ENCODE assay signal across 14 cellular contexts in genomic region chr1:34268311-34269042, GRCh38.
A peak's percentile ranks its signal among the peaks of the same experiment; 100 is the strongest.
DNase-seq lines count a peak whose midpoint lies in the region; ATAC-seq and TF ChIP-seq lines count a peak whose summit lies in the region.
"Had no signal": no experiment of that assay in that cellular context is flagged by ENCODE, and none has a peak within 500 bp of the region (broad histone marks: within the 10 kb centered on the region; RNA-seq: fewer than 3 reads in every experiment).

No MANE protein-coding gene starts in this region.

- no peaks in the 10 kb centered on the region for H3K27me3 Mint-ChIP-seq in activated CD4-positive, alpha-beta T cell treated with anti-CD3 and anti-CD28 coated beads, Interleukin-2, amount 10 ng/mL, durations not matched to agents 24 days and 14 days
- peaks cover 34% of the 10 kb centered on the region for H3K27me3 Mint-ChIP-seq in CD4-positive, alpha-beta T cell
- H3K27me3 Mint-ChIP-seq in natural killer cell (ENCODE audit: low read depth in 2 of 2) = peaks cover 7 to 24% of the 10 kb centered on the region in 2 donors

- TF ChIP-seq CTCF in fibroblast of the aortic adventitia (IDR thresholded peaks at IDR 0.05; ENCODE audit: insufficient read depth, low read length) (no peak), natural killer cell (IDR thresholded peaks at IDR 0.05) (no peak)
- TF ChIP-seq CTCF in CD4-positive, alpha-beta T cell (IDR thresholded peaks at IDR 0.05) = no peak

- no peaks in the 10 kb centered on the region for H3K36me3 Mint-ChIP-seq in activated CD4-positive, alpha-beta T cell treated with anti-CD3 and anti-CD28 coated beads, Interleukin-2, amount 10 ng/mL, durations not matched to agents 24 days and 14 days (ENCODE audit: low read depth)
- H3K36me3 Mint-ChIP-seq in CD4-positive, alpha-beta T cell (ENCODE audit: low read depth) = no peaks in the 10 kb centered on the region
- H3K36me3 Mint-ChIP-seq in natural killer cell = no peaks in the 10 kb centered on the region
- H3K36me3 Mint-ChIP-seq: activated naive CD4-positive, alpha-beta T cell treated with anti-CD3 and anti-CD28 coated beads, Interleukin-2, amount 50 U/mL, for 72 hours had no signal

- H3K27ac Mint-ChIP-seq in activated CD4-positive, alpha-beta T cell treated with anti-CD3 and anti-CD28 coated beads, Interleukin-2, amount 10 ng/mL, durations not matched to agents 24 days and 14 days = no peak overlapping the region
- no peak overlapping the region for H3K27ac Mint-ChIP-seq in CD4-positive, alpha-beta T cell
- no peak overlapping the region for H3K27ac Mint-ChIP-seq in natural killer cell
- H3K27ac Mint-ChIP-seq: activated naive CD4-positive, alpha-beta T cell treated with anti-CD3 and anti-CD28 coated beads, Interleukin-2, amount 50 U/mL, for 72 hours had no signal

- no peaks in the 10 kb centered on the region for H3K9me3 ChIP-seq in SJSA1 (replicated peaks)
- H3K9me3 ChIP-seq in CD4-positive, alpha-beta T cell (ENCODE audit: control insufficient read depth, low read length) = no peaks in the 10 kb centered on the region
- H3K9me3 ChIP-seq: mucosa of descending colon had no signal

- no peaks in the 10 kb centered on the region for H3K9me3 Mint-ChIP-seq in activated CD4-positive, alpha-beta T cell treated with anti-CD3 and anti-CD28 coated beads, Interleukin-2, amount 10 ng/mL, durations not matched to agents 24 days and 14 days
- H3K9me3 Mint-ChIP-seq in CD4-positive, alpha-beta T cell = no peaks in the 10 kb centered on the region
- no peaks in the 10 kb centered on the region for H3K9me3 Mint-ChIP-seq in natural killer cell

- H3K27ac ChIP-seq in SJSA1 = no peak overlapping the region
- H3K27ac ChIP-seq in CD4-positive, alpha-beta T cell (ENCODE audit: low read depth, low read length) = no peak overlapping the region
- H3K27ac ChIP-seq: coronary artery, VCaP had no signal

- POLR2A ChIA-PET in CD4-positive, alpha-beta T cell (lab: Charles Lee) = no interaction called here

- H3K4me3 Mint-ChIP-seq in activated CD4-positive, alpha-beta T cell treated with anti-CD3 and anti-CD28 coated beads, Interleukin-2, amount 10 ng/mL, durations not matched to agents 24 days and 14 days = no peak overlapping the region
- H3K4me3 Mint-ChIP-seq in CD4-positive, alpha-beta T cell = no peak overlapping the region
- no peak overlapping the region for H3K4me3 Mint-ChIP-seq in natural killer cell

- H3K4me1 Mint-ChIP-seq in activated CD4-positive, alpha-beta T cell treated with anti-CD3 and anti-CD28 coated beads, Interleukin-2, amount 10 ng/mL, durations not matched to agents 24 days and 14 days = no peaks in the 10 kb centered on the region
- H3K4me1 Mint-ChIP-seq in CD4-positive, alpha-beta T cell (ENCODE audit: low read depth) = no peaks in the 10 kb centered on the region
- H3K4me1 Mint-ChIP-seq in natural killer cell = no peaks in the 10 kb centered on the region

- intact Hi-C loops in activated CD4-positive, alpha-beta T cell treated with anti-CD3 and anti-CD28 coated beads, Interleukin-2, amount 10 ng/mL, durations not matched to agents 24 days and 14 days (cut with micrococcal nuclease) = no loop called here
- intact Hi-C loops in CD4-positive, alpha-beta T cell (cut with DNase I, micrococcal nuclease) = no loop called here
- intact Hi-C loops in natural killer cell (cut with micrococcal nuclease) = no loop called here

- no peak for ATAC-seq in HG02571 (IDR thresholded peaks at IDR 0.05; ENCODE audit: unreplicated experiment)
- ATAC-seq in CD4-positive, alpha-beta T cell (ENCODE audit: poor library complexity) = no peak
- ATAC-seq in natural killer cell = no peak
- ATAC-seq: activated naive CD4-positive, alpha-beta T cell treated with anti-CD3 and anti-CD28 coated beads, Interleukin-2, amount 50 U/mL, for 72 hours; mucosa of descending colon had no signal

- DNase-seq in activated CD4-positive, alpha-beta T cell treated with anti-CD3 and anti-CD28 coated beads, Interleukin-2, amount 10 ng/mL, durations not matched to agents 24 days and 14 days = peak; percentile 21
- DNase-seq in activated CD4-positive, alpha-beta T cell treated with anti-CD3 and anti-CD28 coated beads, Interleukin-2, amount 50 U/mL, for 1 hour = no peak
- peak; percentile 65 to 69 for DNase-seq in SJSA1 (ENCODE audit: low read depth in 1 of 2, low spot score in 2 of 2)
- DNase-seq in fibroblast of the aortic adventitia (ENCODE audit: low read depth) = peak; percentile 91
- no peak for DNase-seq in NK-92 (lab: John Stamatoyannopoulos, UW; ENCODE audit: unreplicated experiment)
- no peak for DNase-seq in CD4-positive, alpha-beta T cell
- DNase-seq in natural killer cell = no peak
- DNase-seq: foreskin melanocyte, KBM-7, mucosa of descending colon had no signal

- peaks cover 34% of the 10 kb centered on the region for H3K4me1 ChIP-seq in SJSA1 (replicated peaks)

- H3K4me3 ChIP-seq in SJSA1 (no peak overlapping the region), fibroblast of the aortic adventitia (ENCODE audit: low read depth, low read length) (no peak overlapping the region)
- H3K4me3 ChIP-seq: coronary artery, mucosa of descending colon had no signal

- no peaks in the 10 kb centered on the region for H3K27me3 ChIP-seq in SJSA1 (replicated peaks)
- H3K27me3 ChIP-seq in CD4-positive, alpha-beta T cell (ENCODE audit: control insufficient read depth, insufficient read depth, low read length) = no peaks in the 10 kb centered on the region

- CTCF ChIA-PET in CD4-positive, alpha-beta T cell (lab: Charles Lee) = no interaction called here

- H3K36me3 ChIP-seq in SJSA1 = no peaks in the 10 kb centered on the region

Comparison
In these comparisons a context has a peak if more than half of its experiments do, and no peak if none do; other contexts are left out.
1. DNase-seq: peak in activated CD4-positive, alpha-beta T cell treated with anti-CD3 and anti-CD28 coated beads, Interleukin-2, amount 10 ng/mL, durations not matched to agents 24 days and 14 days (single experiment), SJSA1 (2 of 2) and fibroblast of the aortic adventitia (single experiment); none in activated CD4-positive, alpha-beta T cell treated with anti-CD3 and anti-CD28 coated beads, Interleukin-2, amount 50 U/mL, for 1 hour (single experiment), NK-92 (single experiment), CD4-positive, alpha-beta T cell (0 of 10) and natural killer cell (single experiment).